In the genomic region with DNA sequence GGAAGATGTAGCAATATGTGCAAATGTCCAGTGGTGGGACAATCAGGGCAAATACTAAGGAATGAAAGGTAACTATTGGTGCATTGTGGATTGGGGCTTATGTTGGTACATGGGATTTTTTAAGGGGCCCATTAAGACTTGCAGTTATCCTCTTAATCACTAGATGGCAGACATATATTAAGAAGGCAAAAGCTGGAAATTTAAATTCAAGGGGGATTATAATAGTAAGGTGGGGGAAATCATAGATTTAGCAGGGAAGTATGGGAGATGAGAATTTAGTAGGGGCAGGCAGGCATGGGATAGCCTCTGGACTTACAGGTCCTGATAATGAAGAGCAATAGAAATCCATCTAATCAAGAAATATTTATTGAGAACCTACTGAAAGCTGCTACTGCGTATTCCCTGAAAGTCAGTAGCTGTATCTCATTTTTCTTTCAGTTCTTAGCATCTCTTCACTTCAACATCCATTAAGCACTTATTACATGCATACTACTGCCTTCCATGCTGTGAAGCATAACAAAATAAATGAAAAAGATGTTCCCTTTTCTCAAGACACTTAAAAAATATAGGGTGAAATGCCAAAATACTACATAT, we compare ENCODE assay signal across 8 cellular contexts.
DNase-seq lines count a peak whose midpoint lies in the region; ATAC-seq and TF ChIP-seq lines count a peak whose summit lies in the region.

No MANE protein-coding gene starts in this region.

- no peaks in the 10 kb centered on the region for H3K9me3 ChIP-seq in PC-9 (ENCODE audit: insufficient read depth, low read depth)
- no peaks in the 10 kb centered on the region for H3K9me3 ChIP-seq in right cardiac atrium (ENCODE audit: control insufficient read depth, low read length)
- no peaks in the 10 kb centered on the region for H3K9me3 ChIP-seq in thyroid gland

- TF ChIP-seq CTCF in PC-9 (conservative IDR thresholded peaks at IDR 0.05) (peak; percentile 63), foreskin fibroblast (IDR thresholded peaks at IDR 0.05; ENCODE audit: low read depth, low read length) (peak; percentile 53), thyroid gland (IDR thresholded peaks at IDR 0.05) (peak in 3 of 6 experiments; percentile 30 to 41 (median 35))

- no peaks in the 10 kb centered on the region for H3K79me2 ChIP-seq in PC-9 (ENCODE audit: low read depth)

- peak; percentile 4 to 33 for DNase-seq in AML-193 (lab: John Stamatoyannopoulos, UW)
- no peak for DNase-seq in PC-9
- DNase-seq in foreskin fibroblast: peak in 1 of 2 donors; percentile 26
- DNase-seq in activated gamma-delta T cell treated with Interleukin-2 at 50 U/mL for 16 hours: no peak
- DNase-seq in NCI-H1092 treated with DMSO at 0.1 percent for 48 hours (lab: John Stamatoyannopoulos, UW): no peak
- DNase-seq in right cardiac atrium: no peak
- DNase-seq in thyroid gland: no peak

- 98% methylated on average over 1 of the region's 1 CpG for WGBS in right cardiac atrium
- WGBS in thyroid gland, 2 donors: 96 to 98% methylated on average over 1 of the region's 1 CpG

- peak; percentile 57 for ATAC-seq in GM19351 (IDR thresholded peaks at IDR 0.05; ENCODE audit: unreplicated experiment)
- no peak for ATAC-seq in right cardiac atrium

- H3K27me3 ChIP-seq in PC-9 (ENCODE audit: insufficient read depth, low read depth): no peaks in the 10 kb centered on the region
- no peaks in the 10 kb centered on the region for H3K27me3 ChIP-seq in right cardiac atrium (ENCODE audit: control insufficient read depth, insufficient read depth)
- H3K27me3 ChIP-seq in thyroid gland: no peaks in the 10 kb centered on the region

- no TSS peak for BruUV-seq in PC-9 (replicated peaks; lab: Mats Ljungman, UMichigan)

- no peak overlapping the region for H2AFZ ChIP-seq in PC-9

- POLR2A ChIA-PET in PC-9 (lab: Charles Lee; ENCODE audit: unreplicated experiment): no interaction called here

- H3K4me3 ChIP-seq in PC-9 (no peak overlapping the region), foreskin fibroblast (ENCODE audit: low read depth in 1 of 2, low read length in 2 of 2) (no peak overlapping the region), right cardiac atrium (ENCODE audit: low read length) (no peak overlapping the region), thyroid gland (replicated peaks in 1 of 3) (no peak overlapping the region)

- intact Hi-C loops in PC-9 (cut with micrococcal nuclease; ENCODE audit: unreplicated experiment): loop anchor here (2.0 to 10.0 kb wide), 4 partner anchors 119 to 1167 kb away; partner anchors contain the start of gene NEK7
- intact Hi-C loops in right cardiac atrium (cut with DNase I): loop anchor here in 1 of 4 donors (10.0 kb wide), 1 partner anchor 405 kb away; no protein-coding TSS in a partner anchor
- intact Hi-C loops in thyroid gland (cut with DNase I): no loop called here

- no peak for TF ChIP-seq POLR2A in thyroid gland (IDR thresholded peaks at IDR 0.05)

- no peak overlapping the region for H3K4me2 ChIP-seq in PC-9

- CTCF ChIA-PET in PC-9 (lab: Charles Lee): interaction anchor here (0.6 kb wide), 3 partner anchors 205 to 936 kb away, joined by 3 to 4 read pairs (median 3); no protein-coding TSS in a partner anchor

- H3K9me2 ChIP-seq in PC-9 (ENCODE audit: insufficient read depth): no peaks in the 10 kb centered on the region

- no peaks in the 10 kb centered on the region for H3K4me1 ChIP-seq in PC-9 (replicated peaks; ENCODE audit: insufficient read depth)
- H3K4me1 ChIP-seq in right cardiac atrium (ENCODE audit: control insufficient read depth, insufficient read depth, low read length): no peaks in the 10 kb centered on the region
- no peaks in the 10 kb centered on the region for H3K4me1 ChIP-seq in thyroid gland

- H4K20me1 ChIP-seq in PC-9 (ENCODE audit: insufficient read depth): no peaks in the 10 kb centered on the region

- H3F3A ChIP-seq in PC-9 (ENCODE audit: insufficient read depth, low read depth): no peaks in the 10 kb centered on the region

- no peaks in the 10 kb centered on the region for H3K36me3 ChIP-seq in PC-9 (ENCODE audit: low read depth)
- H3K36me3 ChIP-seq in thyroid gland: no peaks in the 10 kb centered on the region

- H3K27ac ChIP-seq in PC-9 (no peak overlapping the region), right cardiac atrium (ENCODE audit: low read length) (no peak overlapping the region), thyroid gland (no peak overlapping the region)

Comparison
In these comparisons a context has a peak if more than half of its experiments do, and no peak if none do; other contexts are left out.
1. DNase-seq: peak in AML-193 (2 of 2); none in PC-9 (0 of 2), activated gamma-delta T cell treated with Interleukin-2 at 50 U/mL for 16 hours (single experiment), NCI-H1092 treated with DMSO at 0.1 percent for 48 hours (single experiment), right cardiac atrium (0 of 3) and thyroid gland (0 of 2).